8 cellular contexts compared by ENCODE assay signal in the genomic region with DNA sequence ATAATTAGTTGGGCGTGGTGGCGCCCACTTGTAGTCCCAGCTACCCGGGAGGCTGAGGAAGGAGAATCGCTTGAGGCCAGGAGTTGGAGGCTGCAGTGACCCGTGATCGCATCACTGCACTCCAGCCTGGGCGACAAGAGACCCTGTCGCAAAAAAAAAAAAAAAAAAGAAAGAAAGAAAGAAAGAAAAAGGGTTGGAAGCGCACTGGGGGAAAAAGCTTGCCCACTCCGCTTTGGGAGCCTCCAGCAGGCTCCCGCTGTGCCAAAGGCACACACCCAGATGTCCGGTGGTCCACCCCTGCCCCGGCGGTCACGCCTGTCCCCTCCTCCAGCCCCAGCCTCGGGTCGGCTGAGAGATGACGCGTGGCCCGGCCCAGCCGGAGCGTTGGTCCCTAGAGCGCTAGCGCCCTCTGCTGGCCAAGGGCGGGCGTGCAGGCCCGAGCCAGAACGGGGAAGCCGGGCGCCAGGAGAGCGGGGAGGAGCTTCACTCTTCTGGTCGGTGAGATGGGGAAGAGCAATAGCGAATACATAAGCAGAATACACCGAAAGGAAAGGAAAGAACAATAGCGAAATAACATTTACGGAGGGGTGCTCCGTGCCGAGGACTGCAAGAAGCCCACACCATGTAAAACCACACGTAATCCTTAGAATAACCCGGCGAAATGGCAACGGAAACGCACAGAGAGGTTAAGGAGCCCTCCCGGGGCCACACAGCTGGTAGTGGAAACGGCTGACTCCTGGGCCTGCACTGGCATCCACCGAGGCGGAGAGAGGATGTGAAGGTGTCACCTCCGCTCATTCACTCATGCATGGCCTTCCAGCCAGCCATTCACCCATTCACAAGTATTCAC. TPM values are rescaled to one million over a fixed set of nuclear protein-coding genes. Genes with fewer than 3 reads are reported as not detected.
DNase-seq lines count a peak whose midpoint lies in the region; ATAC-seq and TF ChIP-seq lines count a peak whose summit lies in the region.

No MANE protein-coding gene starts in this region.

- TF ChIP-seq CTCF in GM13976 (IDR thresholded peaks at IDR 0.05; ENCODE audit: borderline replicate concordance, control extremely low read depth, extremely low read depth, insufficient read depth, missing control alignments): peak; percentile 99
- peak; percentile 92 for TF ChIP-seq CTCF in WERI-Rb-1 (IDR thresholded peaks at IDR 0.05; ENCODE audit: low read depth, low read length)
- TF ChIP-seq CTCF in breast epithelium (IDR thresholded peaks at IDR 0.05): peak; percentile 99 to 100 (median 99)

- DNase-seq in GM13976 (ENCODE audit: low spot score) (peak; percentile 97), NCI-H2196 treated with DMSO at 0.1 percent for 48 hours (lab: John Stamatoyannopoulos, UW; ENCODE audit: unreplicated experiment) (peak; percentile 74), WERI-Rb-1 (peak; percentile 88), breast epithelium (ENCODE audit: low spot score in 2 of 2) (peak; percentile 79 to 89), islet precursor cell (peak; percentile 95), cortex of kidney (lab: John Stamatoyannopoulos, UW) (no peak)
- DNase-seq in stimulated activated CD4-positive, alpha-beta T cell treated with anti-CD3 and anti-CD28 coated beads, Interleukin-12 subunit alpha, Interleukin-12 subunit beta, amount 100 ng/mL, for 48 hours (ENCODE audit: low read depth in 2 of 3, low spot score in 1 of 3): peak; percentile 81 to 96 (median 87)

- H3K4me1 ChIP-seq in breast epithelium: no peaks in the 10 kb centered on the region

- intact Hi-C loops in breast epithelium (cut with DNase I; ENCODE audit: low total_unique reads): loop anchor here (1.0 kb wide), 1 partner anchor 90 kb away; no protein-coding TSS in a partner anchor

- H3K36me3 ChIP-seq in WERI-Rb-1 (no peaks in the 10 kb centered on the region), breast epithelium (no peaks in the 10 kb centered on the region)

- peak overlapping the region; percentile 15; the same call in 1 of the 2 replicates for H3K4me3 ChIP-seq in WERI-Rb-1 (ENCODE audit: low read depth, low read length)
- peak overlapping the region in 2 of 3 donors; percentile 39 to 47 for H3K4me3 ChIP-seq in breast epithelium

- no peaks in the 10 kb centered on the region for H3K9me3 ChIP-seq in WERI-Rb-1 (ENCODE audit: severe bottlenecking)
- H3K9me3 ChIP-seq in breast epithelium: no peaks in the 10 kb centered on the region

- peak overlapping the region; percentile 45 for H3K27ac ChIP-seq in WERI-Rb-1
- H3K27ac ChIP-seq in breast epithelium: no peak overlapping the region

- ATAC-seq in HG03135 (IDR thresholded peaks at IDR 0.05; ENCODE audit: unreplicated experiment): peak; percentile 83

- in situ Hi-C loops in GM13976 (cut with MboI; ENCODE audit: low sequenced_read_pairs, unreplicated experiment): loop anchor here (10.0 kb wide), 1 partner anchor 96 kb away; no protein-coding TSS in a partner anchor

- H3K27me3 ChIP-seq in WERI-Rb-1 (ENCODE audit: insufficient read depth, low read depth, severe bottlenecking) (no peaks in the 10 kb centered on the region), breast epithelium (no peaks in the 10 kb centered on the region)

- no peak for TF ChIP-seq POLR2A in breast epithelium (IDR thresholded peaks at IDR 0.05)

RNA-seq across cellular contexts. Expression of gene UBE2V1, which starts 41.7 kb away (rescaled TPM):
- total RNA-seq in breast epithelium: 10 to 100 TPM; 63.8 to 81.6 (median 79.9) TPM
